Comparison of ENCODE assay signal across 22 cellular contexts in the genomic region with DNA sequence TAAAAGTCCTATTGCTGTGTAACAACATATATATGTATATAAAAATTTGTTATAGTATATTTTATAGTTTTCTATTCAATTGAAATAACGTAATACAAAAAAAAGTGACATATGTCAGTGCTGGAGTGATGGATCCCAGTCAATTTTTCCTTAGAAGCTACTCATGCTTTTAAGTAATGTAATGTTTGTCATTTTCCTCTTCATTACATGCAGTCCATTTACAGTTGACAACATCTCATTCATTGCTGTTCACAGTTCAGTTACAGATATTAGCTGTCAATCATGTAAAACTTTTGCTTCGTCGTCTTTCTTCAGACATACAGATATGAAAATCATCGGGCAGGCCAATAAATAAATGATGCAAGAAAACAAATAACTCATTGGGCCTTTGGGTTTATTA.
"Had no signal": no experiment of that assay in that cellular context is flagged by ENCODE, and none has a peak within 500 bp of the region (broad histone marks: within the 10 kb centered on the region; RNA-seq: fewer than 3 reads in every experiment).

No MANE protein-coding gene starts in this region.

- H3K4me1 Mint-ChIP-seq: endodermal cell, mesothelial cell of epicardium, naive B cell had no signal

- H3K27ac Mint-ChIP-seq: dendritic cell treated with granulocyte-macrophage colony-stimulating factor and Interleukin-4, amounts not matched to agents 40 ng/mL and 50 ng/mL, for 4 days; effector memory CD8-positive, alpha-beta T cell; endodermal cell; mesothelial cell of epicardium; naive B cell had no signal

- DNase-seq: colonic mucosa; cortex of kidney; effector CD8-positive, alpha-beta T cell; effector memory CD8-positive, alpha-beta T cell; endodermal cell; erythroblast; esophagus squamous epithelium; foreskin fibroblast; foreskin melanocyte; gastrocnemius medialis; glutamatergic neuron; head of caudate nucleus; heart right ventricle; hippocampal formation; left cardiac atrium; left ventricle myocardium superior; lower lobe of right lung; mesenchymal stem cell; mucosa of descending colon; naive B cell had no signal

- H3K27me3 Mint-ChIP-seq: dendritic cell treated with granulocyte-macrophage colony-stimulating factor and Interleukin-4, amounts not matched to agents 40 ng/mL and 50 ng/mL, for 4 days; effector memory CD8-positive, alpha-beta T cell; naive B cell had no signal

- H3K36me3 Mint-ChIP-seq: mesothelial cell of epicardium, naive B cell had no signal

- H3K4me3 Mint-ChIP-seq: dendritic cell treated with granulocyte-macrophage colony-stimulating factor and Interleukin-4, amounts not matched to agents 40 ng/mL and 50 ng/mL, for 4 days; effector memory CD8-positive, alpha-beta T cell; endodermal cell; mesothelial cell of epicardium; naive B cell had no signal
